In the genomic region with DNA sequence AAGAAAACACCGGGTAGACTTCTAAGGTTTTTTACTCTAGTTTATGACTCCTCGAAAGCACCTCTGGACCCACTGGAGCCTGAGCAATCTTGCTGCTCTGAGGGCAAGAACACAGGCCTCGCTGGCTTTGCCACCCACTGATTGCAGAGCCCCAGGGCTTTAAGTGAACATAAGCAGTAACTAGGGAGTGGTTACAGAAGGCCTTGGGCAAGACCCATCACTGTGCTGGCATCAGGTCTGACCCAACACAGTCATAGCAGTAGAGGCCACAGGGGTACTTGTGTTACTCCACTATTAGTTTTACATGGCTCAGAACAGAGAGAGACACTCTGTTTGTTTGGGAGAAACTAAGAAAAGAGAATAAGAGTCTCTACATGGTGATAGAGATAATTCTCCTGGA, we compare ENCODE assay signal across 8 cellular contexts.
"Had no signal": no experiment of that assay in that cellular context is flagged by ENCODE, and none has a peak within 500 bp of the region (broad histone marks: within the 10 kb centered on the region; RNA-seq: fewer than 3 reads in every experiment).

No MANE protein-coding gene starts in this region.

- H3K4me1 Mint-ChIP-seq: IgD-negative memory B cell had no signal

- H3K27ac ChIP-seq: HL-60 had no signal

- H3K4me3 Mint-ChIP-seq: HFFc6, IgD-negative memory B cell had no signal

- H3K36me3 Mint-ChIP-seq: IgD-negative memory B cell had no signal

- H3K4me1 ChIP-seq: HAP-1 had no signal

- DNase-seq: GOT3, H7, HFFc6 had no signal

- H3K27ac Mint-ChIP-seq: HFFc6, IgD-negative memory B cell had no signal

- ATAC-seq: HCT116, HepG2 had no signal

- H3K36me3 ChIP-seq: HAP-1 had no signal

- H3K4me3 ChIP-seq: HAP-1 had no signal

- H3K9me3 ChIP-seq: HAP-1 had no signal
